8 cellular contexts compared by ENCODE assay signal in genomic region chr4:185640809-185641675, GRCh38.
A peak's percentile ranks its signal among the peaks of the same experiment; 100 is the strongest.
DNase-seq lines count a peak whose midpoint lies in the region; ATAC-seq, FAIRE-seq and TF ChIP-seq lines count a peak whose summit lies in the region.

No MANE protein-coding gene starts in this region.

- ATAC-seq in HG02642 (IDR thresholded peaks at IDR 0.05; ENCODE audit: poor library complexity, unreplicated experiment), result no peak

- no peak overlapping the region for H3K27ac Mint-ChIP-seq in T-helper 2 cell treated with Interferon-gamma antibody and Interleukin-4, amounts not matched to agents 5 μg/mL and 100 μg/mL, for 36 hours

- peak; percentile 6 for TF ChIP-seq CTCF in NB4 (IDR thresholded peaks at IDR 0.05; ENCODE audit: low read depth, low read length)

- H3K4me3 Mint-ChIP-seq in T-helper 2 cell treated with Interferon-gamma antibody and Interleukin-4, amounts not matched to agents 5 μg/mL and 100 μg/mL, for 36 hours, result no peak overlapping the region

- no peak overlapping the region for H3K4me3 ChIP-seq in NB4 (ENCODE audit: low read depth, low read length)

- no peaks in the 10 kb centered on the region for H3K4me1 Mint-ChIP-seq in T-helper 2 cell treated with Interferon-gamma antibody and Interleukin-4, amounts not matched to agents 5 μg/mL and 100 μg/mL, for 36 hours (ENCODE audit: low read depth)

- TF ChIP-seq POLR2A in NB4 (IDR thresholded peaks at IDR 0.05; ENCODE audit: extremely low read depth, insufficient read length), result no peak

- no peaks in the 10 kb centered on the region for H3K9me3 Mint-ChIP-seq in T-helper 2 cell treated with Interferon-gamma antibody and Interleukin-4, amounts not matched to agents 5 μg/mL and 100 μg/mL, for 36 hours

- DNase-seq in SIG-M5 treated with dmso at 0.1 percent for 504 hours (lab: John Stamatoyannopoulos, UW; ENCODE audit: unreplicated experiment) (peak; percentile 63), SIG-M5 (lab: John Stamatoyannopoulos, UW) (no peak), NB4 (ENCODE audit: low read depth) (peak; percentile 57), hepatic stellate cell (ENCODE audit: low spot score) (peak; percentile 40), stromal cell of bone marrow (ENCODE audit: low read depth) (peak; percentile 57)
- DNase-seq in T-helper 2 cell treated with Interferon-gamma antibody and Interleukin-4, amounts not matched to agents 5 μg/mL and 100 μg/mL, for 36 hours (ENCODE audit: low spot score), result no peak

- H3K36me3 Mint-ChIP-seq in T-helper 2 cell treated with Interferon-gamma antibody and Interleukin-4, amounts not matched to agents 5 μg/mL and 100 μg/mL, for 36 hours (ENCODE audit: low read depth), result no peaks in the 10 kb centered on the region

- FAIRE-seq in TTC549 (lab: Jason Lieb, UNC), result peak; percentile 95

- H3K27me3 Mint-ChIP-seq in T-helper 2 cell treated with Interferon-gamma antibody and Interleukin-4, amounts not matched to agents 5 μg/mL and 100 μg/mL, for 36 hours (ENCODE audit: low read depth), result peaks cover 41% of the 10 kb centered on the region

Comparison
In these comparisons a context has a peak if more than half of its experiments do, and no peak if none do; other contexts are left out.
1. DNase-seq: peak in SIG-M5 treated with dmso at 0.1 percent for 504 hours (single experiment), NB4 (single experiment), hepatic stellate cell (single experiment) and stromal cell of bone marrow (single experiment); none in SIG-M5 (single experiment) and T-helper 2 cell treated with Interferon-gamma antibody and Interleukin-4, amounts not matched to agents 5 μg/mL and 100 μg/mL, for 36 hours (single experiment).